29 cellular contexts compared by ENCODE assay signal in genomic region chr20:47925603-47926002, GRCh38.
"Had no signal": no experiment of that assay in that cellular context is flagged by ENCODE, and none has a peak within 500 bp of the region (broad histone marks: within the 10 kb centered on the region; RNA-seq: fewer than 3 reads in every experiment).

No MANE protein-coding gene starts in this region.

- H2AFZ ChIP-seq: hepatocyte had no signal

- H3K9me3 ChIP-seq: ascending aorta, gastroesophageal sphincter, stomach, thyroid gland, upper lobe of left lung, vagina had no signal

- DNase-seq: activated CD4-positive, alpha-beta memory T cell treated with anti-CD3 and anti-CD28 coated beads for 36 hours; activated CD4-positive, alpha-beta T cell treated with anti-CD3 and anti-CD28 coated beads for 48 hours; activated CD8-positive, alpha-beta memory T cell treated with anti-CD3 and anti-CD28 coated beads, Interleukin-2, amount 50 U/mL, for 4 hours; activated effector memory CD4-positive, alpha-beta T cell treated with anti-CD3 and anti-CD28 coated beads, Interleukin-2, amount 50 U/mL, for 16 hours; activated naive CD4-positive, alpha-beta T cell treated with anti-CD3 and anti-CD28 coated beads for 36 hours; activated naive CD8-positive, alpha-beta T cell treated with anti-CD3 and anti-CD28 coated beads for 36 hours; activated T-cell treated with anti-CD3 and anti-CD28 coated beads, Interleukin-2, amount 50 U/mL, for 1 hour; central memory CD4-positive, alpha-beta T cell; endodermal cell; islet precursor cell; left colon; naive thymus-derived CD8-positive, alpha-beta T cell; posterior cingulate gyrus; right cardiac atrium; stimulated activated CD4-positive, alpha-beta T cell treated with anti-CD3 and anti-CD28 coated beads, Interleukin-15, amount 100 ng/mL, for 24 hours; stimulated activated CD4-positive, alpha-beta T cell treated with anti-CD3 and anti-CD28 coated beads, Interleukin-2, amount 100 ng/mL, for 24 hours; stimulated activated naive B cell treated with anti-CD40 and anti-IgM and Interleukin-4, amounts not matched to agents 10 μg/mL and 1 μg/mL and 100 μg/mL, for 72 hours; stomach; thyroid gland; upper lobe of left lung had no signal

- H3K27ac Mint-ChIP-seq: activated CD4-positive, alpha-beta memory T cell treated with anti-CD3 and anti-CD28 coated beads for 36 hours; activated naive CD4-positive, alpha-beta T cell treated with anti-CD3 and anti-CD28 coated beads for 36 hours; activated naive CD8-positive, alpha-beta T cell treated with anti-CD3 and anti-CD28 coated beads for 36 hours; activated T-helper 1 cell treated with anti-CD3 and anti-CD28 coated beads, Interleukin-12 subunit alpha, Interleukin-12 subunit beta, Interleukin-2, Interleukin-4 antibody, amounts not matched to agents 30 ng/mL and 10 ng/mL and 1 ng/mL, durations not matched to agents 14 hours and 24 hours and 36 hours; brain; dendritic cell treated with granulocyte-macrophage colony-stimulating factor and Interleukin-4, amounts not matched to agents 40 ng/mL and 50 ng/mL, for 4 days; endodermal cell; naive thymus-derived CD8-positive, alpha-beta T cell; stimulated activated naive B cell treated with anti-CD40 and anti-IgM and Interleukin-4, amounts not matched to agents 10 μg/mL and 1 μg/mL and 100 μg/mL, for 72 hours had no signal

- H3K36me3 Mint-ChIP-seq: activated CD4-positive, alpha-beta memory T cell treated with anti-CD3 and anti-CD28 coated beads for 36 hours; activated naive CD8-positive, alpha-beta T cell treated with anti-CD3 and anti-CD28 coated beads for 36 hours; brain; naive thymus-derived CD8-positive, alpha-beta T cell; stimulated activated naive B cell treated with anti-CD40 and anti-IgM and Interleukin-4, amounts not matched to agents 10 μg/mL and 1 μg/mL and 100 μg/mL, for 72 hours had no signal

- H3K4me3 Mint-ChIP-seq: activated CD4-positive, alpha-beta memory T cell treated with anti-CD3 and anti-CD28 coated beads for 36 hours; activated naive CD4-positive, alpha-beta T cell treated with anti-CD3 and anti-CD28 coated beads for 36 hours; activated naive CD8-positive, alpha-beta T cell treated with anti-CD3 and anti-CD28 coated beads for 36 hours; activated T-helper 1 cell treated with anti-CD3 and anti-CD28 coated beads, Interleukin-12 subunit alpha, Interleukin-12 subunit beta, Interleukin-2, Interleukin-4 antibody, amounts not matched to agents 30 ng/mL and 10 ng/mL and 1 ng/mL, durations not matched to agents 14 hours and 24 hours and 36 hours; brain; dendritic cell treated with granulocyte-macrophage colony-stimulating factor and Interleukin-4, amounts not matched to agents 40 ng/mL and 50 ng/mL, for 4 days; endodermal cell; naive thymus-derived CD8-positive, alpha-beta T cell; neural crest cell; stimulated activated naive B cell treated with anti-CD40 and anti-IgM and Interleukin-4, amounts not matched to agents 10 μg/mL and 1 μg/mL and 100 μg/mL, for 72 hours had no signal

- H3K4me3 ChIP-seq: ascending aorta, gastroesophageal sphincter, hepatocyte, stomach, thyroid gland, upper lobe of left lung, vagina had no signal

- H3K4me1 Mint-ChIP-seq: activated naive CD8-positive, alpha-beta T cell treated with anti-CD3 and anti-CD28 coated beads for 36 hours; naive thymus-derived CD8-positive, alpha-beta T cell; stimulated activated naive B cell treated with anti-CD40 and anti-IgM and Interleukin-4, amounts not matched to agents 10 μg/mL and 1 μg/mL and 100 μg/mL, for 72 hours had no signal

- H3K4me1 ChIP-seq: thyroid gland, upper lobe of left lung had no signal

- H3K4me2 ChIP-seq: hepatocyte had no signal

- H3K9me3 Mint-ChIP-seq: activated CD4-positive, alpha-beta memory T cell treated with anti-CD3 and anti-CD28 coated beads for 36 hours; activated naive CD4-positive, alpha-beta T cell treated with anti-CD3 and anti-CD28 coated beads for 36 hours; activated naive CD8-positive, alpha-beta T cell treated with anti-CD3 and anti-CD28 coated beads for 36 hours; activated T-helper 1 cell treated with anti-CD3 and anti-CD28 coated beads, Interleukin-12 subunit alpha, Interleukin-12 subunit beta, Interleukin-2, Interleukin-4 antibody, amounts not matched to agents 30 ng/mL and 10 ng/mL and 1 ng/mL, durations not matched to agents 14 hours and 24 hours and 36 hours; dendritic cell treated with granulocyte-macrophage colony-stimulating factor and Interleukin-4, amounts not matched to agents 40 ng/mL and 50 ng/mL, for 4 days; endodermal cell; naive thymus-derived CD8-positive, alpha-beta T cell; neural crest cell had no signal

- H3K27ac ChIP-seq: ascending aorta, hepatocyte, stomach, thyroid gland, upper lobe of left lung, VCaP had no signal

- H3K27me3 ChIP-seq: ascending aorta, gastroesophageal sphincter, hepatocyte, thyroid gland, upper lobe of left lung, vagina had no signal

- H3K79me2 ChIP-seq: hepatocyte had no signal

- H3K36me3 ChIP-seq: ascending aorta, gastroesophageal sphincter, stomach, thyroid gland, upper lobe of left lung, vagina had no signal
